In genomic region chr3:4476507-4476906, GRCh38 we compare ENCODE assay signal across 22 cellular contexts. TPM values are rescaled to one million over a fixed set of nuclear protein-coding genes. Genes with fewer than 3 reads are reported as not detected.
A peak's percentile ranks its signal among the peaks of the same experiment; 100 is the strongest.
DNase-seq lines count a peak whose midpoint lies in the region; ATAC-seq and TF ChIP-seq lines count a peak whose summit lies in the region.
"Had no signal": no experiment of that assay in that cellular context is flagged by ENCODE, and none has a peak within 500 bp of the region (broad histone marks: within the 10 kb centered on the region; RNA-seq: fewer than 3 reads in every experiment).

No MANE protein-coding gene starts in this region.

- TF ChIP-seq CTCF in CD14-positive monocyte (IDR thresholded peaks at IDR 0.05), result no peak
- TF ChIP-seq CTCF in neutrophil (IDR thresholded peaks at IDR 0.05), result no peak

- peaks cover 0 to 3% (median 0%) of the 10 kb centered on the region in 3 donors for H3K27me3 Mint-ChIP-seq in CD14-positive monocyte (ENCODE audit: low read depth in 3 of 3)

- no peaks in the 10 kb centered on the region for H3K27me3 ChIP-seq in neutrophil

- peaks cover 59 to 69% of the 10 kb centered on the region in 2 experiments for H3K4me1 ChIP-seq in neutrophil (ENCODE audit: control insufficient read depth in 1 of 2, insufficient read depth in 1 of 2, low read depth in 1 of 2, low read length in 1 of 2)

- ATAC-seq in GM21737 (IDR thresholded peaks at IDR 0.05; ENCODE audit: unreplicated experiment), result no peak
- no peak for ATAC-seq in HG02763 (IDR thresholded peaks at IDR 0.05; ENCODE audit: unreplicated experiment)
- ATAC-seq: Panc1, SK-N-SH treated with all-trans-retinoic acid at 6 μM for 48 hours had no signal

- peak overlapping the region in 1 of 2 experiments; percentile 59 for H3K4me3 ChIP-seq in neutrophil (ENCODE audit: low read depth in 1 of 2, low read length in 1 of 2)

- H3K36me3 Mint-ChIP-seq in CD14-positive monocyte, result no peaks in the 10 kb centered on the region
- H3K36me3 Mint-ChIP-seq: CD4-positive, CD25-positive, alpha-beta regulatory T cell had no signal

- no peak for DNase-seq in CD14-positive monocyte (ENCODE audit: low spot score)
- DNase-seq in LHCN-M2 (ENCODE audit: low read depth), result peak; percentile 26
- DNase-seq in amniotic epithelial cell (ENCODE audit: low read depth), result peak; percentile 12
- no peak for DNase-seq in NCI-H2227 treated with DMSO at 0.1 percent for 48 hours (lab: John Stamatoyannopoulos, UW)
- DNase-seq: CD4-positive, CD25-positive, alpha-beta regulatory T cell; DMS79; H9; HFFc6; KG1; NCI-H1048; NCI-H1436; NCI-H187 treated with DMSO at 0.1 percent for 48 hours; NCI-H2107; NCI-H226; NCI-H510A treated with DMSO at 0.1 percent for 48 hours; NCI-H748 treated with DMSO at 0.1 percent for 48 hours; NK-92 treated with Interleukin-12 subunit alpha and Interleukin-12 subunit beta, amount 100 ng/mL, for 24 hours had no signal

- H3K9me3 ChIP-seq in neutrophil, result no peaks in the 10 kb centered on the region

- intact Hi-C loops in CD14-positive monocyte (cut with micrococcal nuclease), result loop anchor here in 1 of 2 donors (10.0 kb wide), 1 partner anchor 52 kb away; no protein-coding TSS in a partner anchor

- H3K4me1 Mint-ChIP-seq in CD14-positive monocyte, result peaks cover 55% of the 10 kb centered on the region
- H3K4me1 Mint-ChIP-seq: CD4-positive, CD25-positive, alpha-beta regulatory T cell had no signal

- no peaks in the 10 kb centered on the region for H3K36me3 ChIP-seq in neutrophil

- H3K27ac Mint-ChIP-seq in CD14-positive monocyte, result peak overlapping the region in 4 of 7 donors; percentile 35 to 92 (median 42)
- H3K27ac Mint-ChIP-seq: CD4-positive, CD25-positive, alpha-beta regulatory T cell; H9; HFFc6 had no signal

- peak overlapping the region; percentile 99 for H3K27ac ChIP-seq in neutrophil

- no peak overlapping the region for H3K4me3 Mint-ChIP-seq in CD14-positive monocyte
- H3K4me3 Mint-ChIP-seq: CD4-positive, CD25-positive, alpha-beta regulatory T cell; H9; HFFc6 had no signal

- no peaks in the 10 kb centered on the region for H3K9me3 Mint-ChIP-seq in CD14-positive monocyte
- H3K9me3 Mint-ChIP-seq: H9, HFFc6 had no signal

RNA-seq across cellular contexts. Expression of gene SUMF1, which starts 9.4 kb away (rescaled TPM):
- 10 to 100 TPM; 74.2 to 80.4 TPM for polyA plus RNA-seq in CD14-positive monocyte
- total RNA-seq in LHCN-M2 (2014; rRNA removed), result 78.2 and 81.4 TPM in 2 replicates
- polyA plus RNA-seq in LHCN-M2 (2012), result 26.6 TPM

RNA-seq across cellular contexts. Expression of gene ITPR1, which starts 16.6 kb away (rescaled TPM):
- 1 to 10 TPM; 3.2 to 7.1 TPM for polyA plus RNA-seq in CD14-positive monocyte
- total RNA-seq in LHCN-M2 (2014; rRNA removed), result 27.6 and 36.4 TPM in 2 replicates
- 1.8 TPM for polyA plus RNA-seq in LHCN-M2 (2012)

Comparison
In these comparisons a context has a peak if more than half of its experiments do, and no peak if none do; other contexts are left out.
1. DNase-seq: peak in LHCN-M2 (single experiment) and amniotic epithelial cell (single experiment); none in CD14-positive monocyte (single experiment) and NCI-H2227 treated with DMSO at 0.1 percent for 48 hours (single experiment).